ENCODE assay signal across 1 cellular context in genomic region chr12:21334100-21334499, GRCh38.
TF ChIP-seq lines count a peak whose summit lies in the region.

No MANE protein-coding gene starts in this region.

TF ChIP-seq in HepG2, 621 proteins besides CTCF, POLR2A, EP300 and RAD21 (continued from another document):
- TF ChIP-seq PRDM15 (CRISPR knock-in tag; IDR thresholded peaks at IDR 0.05) (no peak), STAT6 (CRISPR knock-in tag; IDR thresholded peaks at IDR 0.05; ENCODE audit: borderline replicate concordance) (no peak), HNRNPLL (IDR thresholded peaks at IDR 0.05; ENCODE audit: low read depth, low read length, poor library complexity, severe bottlenecking) (no peak), ZNF34 (CRISPR knock-in tag; IDR thresholded peaks at IDR 0.05; ENCODE audit: borderline replicate concordance) (no peak), NFYB (CRISPR knock-in tag; IDR thresholded peaks at IDR 0.05) (no peak), HIC2 (CRISPR knock-in tag; IDR thresholded peaks at IDR 0.05; ENCODE audit: low read depth) (no peak), ZNF451 (CRISPR knock-in tag; IDR thresholded peaks at IDR 0.05) (no peak)
